ENCODE assay signal across 2 cellular contexts in the genomic region with DNA sequence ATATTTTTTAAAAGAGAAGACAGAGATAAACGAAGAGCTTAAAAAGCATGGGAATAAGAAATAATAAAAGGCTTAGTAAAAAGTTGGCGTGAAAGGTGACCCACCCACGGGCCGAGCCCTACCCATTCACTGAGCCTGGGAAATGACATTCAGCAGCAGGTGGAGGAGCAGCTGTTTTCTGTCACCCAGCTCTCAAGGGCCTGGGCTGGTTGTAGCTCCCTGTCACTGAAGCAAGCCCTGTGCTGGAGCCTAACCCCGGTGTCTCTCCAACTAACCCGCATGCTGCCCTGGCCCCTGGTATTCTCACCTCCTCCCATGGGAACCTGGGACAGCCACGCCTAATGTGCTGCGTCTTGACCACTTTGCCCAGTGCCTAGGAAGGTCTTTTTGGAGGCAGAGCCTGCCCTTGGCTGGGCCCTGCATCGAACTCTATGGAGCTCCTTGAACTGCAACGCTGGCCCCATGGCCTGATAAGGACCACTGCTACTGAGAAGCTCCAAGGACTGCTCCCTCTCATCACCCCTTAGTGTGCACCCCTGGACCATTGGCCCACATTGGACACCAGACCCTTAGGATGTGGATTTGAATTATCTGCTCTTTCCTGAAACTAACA.
TF ChIP-seq lines count a peak whose summit lies in the region.

No MANE protein-coding gene starts in this region.

TF ChIP-seq in IMR-90, 13 proteins besides CTCF, POLR2A, EP300 and RAD21 (continued from another document):
- TF ChIP-seq, protein P1, sequence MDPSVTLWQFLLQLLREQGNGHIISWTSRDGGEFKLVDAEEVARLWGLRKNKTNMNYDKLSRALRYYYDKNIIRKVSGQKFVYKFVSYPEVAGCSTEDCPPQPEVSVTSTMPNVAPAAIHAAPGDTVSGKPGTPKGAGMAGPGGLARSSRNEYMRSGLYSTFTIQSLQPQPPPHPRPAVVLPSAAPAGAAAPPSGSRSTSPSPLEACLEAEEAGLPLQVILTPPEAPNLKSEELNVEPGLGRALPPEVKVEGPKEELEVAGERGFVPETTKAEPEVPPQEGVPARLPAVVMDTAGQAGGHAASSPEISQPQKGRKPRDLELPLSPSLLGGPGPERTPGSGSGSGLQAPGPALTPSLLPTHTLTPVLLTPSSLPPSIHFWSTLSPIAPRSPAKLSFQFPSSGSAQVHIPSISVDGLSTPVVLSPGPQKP (IDR thresholded peaks at IDR 0.05; ENCODE audit: borderline replicate concordance, low read depth, low read length): no peak
- TF ChIP-seq FOS (IDR thresholded peaks at IDR 0.05; ENCODE audit: low read depth, low read length): no peak
- no peak for TF ChIP-seq MXI1 (IDR thresholded peaks at IDR 0.05; ENCODE audit: borderline replicate concordance, low read depth, low read length)
- TF ChIP-seq CHD1 (IDR thresholded peaks at IDR 0.05; ENCODE audit: low read depth, low read length): no peak
- no peak for TF ChIP-seq MAFK (IDR thresholded peaks at IDR 0.05; ENCODE audit: low read depth, low read length)
- TF ChIP-seq NFE2L2 (IDR thresholded peaks at IDR 0.05; ENCODE audit: low read depth, low read length): no peak
- no peak for TF ChIP-seq CEBPB (IDR thresholded peaks at IDR 0.05; ENCODE audit: low read depth, low read length)
- TF ChIP-seq RCOR1 (IDR thresholded peaks at IDR 0.05; ENCODE audit: insufficient replicate concordance, low read length): no peak
- TF ChIP-seq, protein P2, sequence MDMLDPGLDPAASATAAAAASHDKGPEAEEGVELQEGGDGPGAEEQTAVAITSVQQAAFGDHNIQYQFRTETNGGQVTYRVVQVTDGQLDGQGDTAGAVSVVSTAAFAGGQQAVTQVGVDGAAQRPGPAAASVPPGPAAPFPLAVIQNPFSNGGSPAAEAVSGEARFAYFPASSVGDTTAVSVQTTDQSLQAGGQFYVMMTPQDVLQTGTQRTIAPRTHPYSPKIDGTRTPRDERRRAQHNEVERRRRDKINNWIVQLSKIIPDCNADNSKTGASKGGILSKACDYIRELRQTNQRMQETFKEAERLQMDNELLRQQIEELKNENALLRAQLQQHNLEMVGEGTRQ (IDR thresholded peaks at IDR 0.05; ENCODE audit: low read depth, low read length): no peak
- TF ChIP-seq SMC3 (IDR thresholded peaks at IDR 0.05; ENCODE audit: low read depth, low read length): no peak
- TF ChIP-seq MAZ (IDR thresholded peaks at IDR 0.05; ENCODE audit: borderline replicate concordance, low read depth, low read length): no peak
- no peak for TF ChIP-seq BHLHE40 (IDR thresholded peaks at IDR 0.05; ENCODE audit: low read depth, low read length)

TF ChIP-seq in GM12891, 5 proteins besides CTCF, POLR2A, EP300 and RAD21:
- TF ChIP-seq TAF1 (IDR thresholded peaks at IDR 0.05; ENCODE audit: low read depth, low read length) (no peak), POU2F2 (IDR thresholded peaks at IDR 0.05; ENCODE audit: low read depth, low read length) (no peak), SPI1 (IDR thresholded peaks at IDR 0.05; ENCODE audit: low read depth, low read length) (no peak), POLR2AphosphoS5 (IDR thresholded peaks at IDR 0.05; ENCODE audit: low read depth, low read length) (no peak), PAX5 (IDR thresholded peaks at IDR 0.05; ENCODE audit: insufficient read depth, low read length, severe bottlenecking) (no peak)
